Comparison of ENCODE assay signal across 30 cellular contexts in genomic region chr2:83933743-83934142, GRCh38.
"Had no signal": no experiment of that assay in that cellular context is flagged by ENCODE, and none has a peak within 500 bp of the region (broad histone marks: within the 10 kb centered on the region; RNA-seq: fewer than 3 reads in every experiment).

No MANE protein-coding gene starts in this region.

- H3K4me3 ChIP-seq: adrenal gland, body of pancreas, esophagus muscularis mucosa, gastrocnemius medialis, heart right ventricle had no signal

- DNase-seq: activated CD4-positive, alpha-beta memory T cell treated with anti-CD3 and anti-CD28 coated beads, Interleukin-2, amount 10 ng/mL, durations not matched to agents 7 days and 5 days; activated CD4-positive, alpha-beta T cell treated with anti-CD3 and anti-CD28 coated beads for 1 hour; activated CD4-positive, alpha-beta T cell treated with anti-CD3 and anti-CD28 coated beads for 4 hours; activated CD4-positive, alpha-beta T cell treated with anti-CD3 and anti-CD28 coated beads, Interleukin-2, amount 10 ng/mL, durations not matched to agents 7 days and 5 days; activated CD4-positive, alpha-beta T cell treated with anti-CD3 and anti-CD28 coated beads, Interleukin-2, amount 50 U/mL, for 4 hours; activated CD8-positive, alpha-beta memory T cell treated with anti-CD3 and anti-CD28 coated beads, Interleukin-2, amount 50 U/mL, for 48 hours; activated gamma-delta T cell; activated naive CD4-positive, alpha-beta T cell; activated naive CD4-positive, alpha-beta T cell treated with anti-CD3 and anti-CD28 coated beads, Interleukin-2, amount 50 U/mL, for 16 hours; activated naive CD8-positive, alpha-beta T cell treated with anti-CD3 and anti-CD28 coated beads for 36 hours; activated naive CD8-positive, alpha-beta T cell treated with anti-CD3 and anti-CD28 coated beads, Interleukin-2, amount 50 U/mL, for 24 hours; activated T-cell treated with anti-CD3 and anti-CD28 coated beads for 4 hours; activated T-cell treated with anti-CD3 and anti-CD28 coated beads, Interleukin-2, amount 50 U/mL, for 24 hours; activated T-cell treated with anti-CD3 and anti-CD28 coated beads, Interleukin-2, amount 50 U/mL, for 72 hours; adrenal gland; amygdala; aorta; body of pancreas; caudate nucleus; cortex of kidney; dermis blood vessel endothelial cell; effector CD4-positive, alpha-beta T cell; effector memory CD8-positive, alpha-beta T cell; erythroblast; foreskin keratinocyte; gastrocnemius medialis; heart right ventricle; T-helper 2 cell had no signal

- ATAC-seq: activated naive CD8-positive, alpha-beta T cell treated with anti-CD3 and anti-CD28 coated beads, Interleukin-2, amount 50 U/mL, for 24 hours; activated T-cell treated with anti-CD3 and anti-CD28 coated beads, Interleukin-2, amount 50 U/mL, for 72 hours; body of pancreas; effector memory CD8-positive, alpha-beta T cell; foreskin keratinocyte; gastrocnemius medialis; heart right ventricle had no signal

- H3K27ac ChIP-seq: adrenal gland, body of pancreas, esophagus muscularis mucosa, foreskin keratinocyte, gastrocnemius medialis, heart right ventricle had no signal

- FAIRE-seq: colon had no signal

- H3K27me3 Mint-ChIP-seq: activated CD4-positive, alpha-beta memory T cell treated with anti-CD3 and anti-CD28 coated beads, Interleukin-2, amount 10 ng/mL, durations not matched to agents 7 days and 5 days; activated CD4-positive, alpha-beta T cell treated with anti-CD3 and anti-CD28 coated beads, Interleukin-2, amount 10 ng/mL, durations not matched to agents 7 days and 5 days; activated naive CD8-positive, alpha-beta T cell treated with anti-CD3 and anti-CD28 coated beads for 36 hours; activated naive CD8-positive, alpha-beta T cell treated with anti-CD3 and anti-CD28 coated beads, Interleukin-2, amount 50 U/mL, for 24 hours; activated T-cell treated with anti-CD3 and anti-CD28 coated beads, Interleukin-2, amount 50 U/mL, for 24 hours; effector memory CD8-positive, alpha-beta T cell had no signal

- H3K4me1 ChIP-seq: adrenal gland, body of pancreas, esophagus muscularis mucosa, foreskin keratinocyte, gastrocnemius medialis, heart right ventricle had no signal

- H3K27ac Mint-ChIP-seq: activated CD4-positive, alpha-beta memory T cell treated with anti-CD3 and anti-CD28 coated beads, Interleukin-2, amount 10 ng/mL, durations not matched to agents 7 days and 5 days; activated CD4-positive, alpha-beta T cell treated with anti-CD3 and anti-CD28 coated beads, Interleukin-2, amount 10 ng/mL, durations not matched to agents 7 days and 5 days; activated naive CD8-positive, alpha-beta T cell treated with anti-CD3 and anti-CD28 coated beads for 36 hours; activated naive CD8-positive, alpha-beta T cell treated with anti-CD3 and anti-CD28 coated beads, Interleukin-2, amount 50 U/mL, for 24 hours; activated T-cell treated with anti-CD3 and anti-CD28 coated beads, Interleukin-2, amount 50 U/mL, for 24 hours; activated T-cell treated with anti-CD3 and anti-CD28 coated beads, Interleukin-2, amount 50 U/mL, for 72 hours; effector memory CD8-positive, alpha-beta T cell had no signal

- H3K36me3 ChIP-seq: adrenal gland, esophagus muscularis mucosa, gastrocnemius medialis, heart right ventricle had no signal

- H3K36me3 Mint-ChIP-seq: activated naive CD8-positive, alpha-beta T cell treated with anti-CD3 and anti-CD28 coated beads for 36 hours had no signal

- H3K27me3 ChIP-seq: adrenal gland, body of pancreas, esophagus muscularis mucosa, foreskin keratinocyte, gastrocnemius medialis, heart right ventricle had no signal

- H3K9me3 Mint-ChIP-seq: activated CD4-positive, alpha-beta memory T cell treated with anti-CD3 and anti-CD28 coated beads, Interleukin-2, amount 10 ng/mL, durations not matched to agents 7 days and 5 days; activated CD4-positive, alpha-beta T cell treated with anti-CD3 and anti-CD28 coated beads, Interleukin-2, amount 10 ng/mL, durations not matched to agents 7 days and 5 days; activated naive CD8-positive, alpha-beta T cell treated with anti-CD3 and anti-CD28 coated beads for 36 hours; activated naive CD8-positive, alpha-beta T cell treated with anti-CD3 and anti-CD28 coated beads, Interleukin-2, amount 50 U/mL, for 24 hours; activated T-cell treated with anti-CD3 and anti-CD28 coated beads, Interleukin-2, amount 50 U/mL, for 24 hours had no signal

- H3K9me3 ChIP-seq: adrenal gland, body of pancreas, esophagus muscularis mucosa, gastrocnemius medialis, heart right ventricle had no signal

- H3K4me3 Mint-ChIP-seq: activated CD4-positive, alpha-beta memory T cell treated with anti-CD3 and anti-CD28 coated beads, Interleukin-2, amount 10 ng/mL, durations not matched to agents 7 days and 5 days; activated CD4-positive, alpha-beta T cell treated with anti-CD3 and anti-CD28 coated beads, Interleukin-2, amount 10 ng/mL, durations not matched to agents 7 days and 5 days; activated naive CD8-positive, alpha-beta T cell treated with anti-CD3 and anti-CD28 coated beads for 36 hours; activated naive CD8-positive, alpha-beta T cell treated with anti-CD3 and anti-CD28 coated beads, Interleukin-2, amount 50 U/mL, for 24 hours; activated T-cell treated with anti-CD3 and anti-CD28 coated beads, Interleukin-2, amount 50 U/mL, for 24 hours; activated T-cell treated with anti-CD3 and anti-CD28 coated beads, Interleukin-2, amount 50 U/mL, for 72 hours; effector memory CD8-positive, alpha-beta T cell had no signal

- H3K4me1 Mint-ChIP-seq: activated CD4-positive, alpha-beta memory T cell treated with anti-CD3 and anti-CD28 coated beads, Interleukin-2, amount 10 ng/mL, durations not matched to agents 7 days and 5 days; activated CD4-positive, alpha-beta T cell treated with anti-CD3 and anti-CD28 coated beads, Interleukin-2, amount 10 ng/mL, durations not matched to agents 7 days and 5 days; activated naive CD8-positive, alpha-beta T cell treated with anti-CD3 and anti-CD28 coated beads for 36 hours; activated naive CD8-positive, alpha-beta T cell treated with anti-CD3 and anti-CD28 coated beads, Interleukin-2, amount 50 U/mL, for 24 hours had no signal
